In the genomic region with DNA sequence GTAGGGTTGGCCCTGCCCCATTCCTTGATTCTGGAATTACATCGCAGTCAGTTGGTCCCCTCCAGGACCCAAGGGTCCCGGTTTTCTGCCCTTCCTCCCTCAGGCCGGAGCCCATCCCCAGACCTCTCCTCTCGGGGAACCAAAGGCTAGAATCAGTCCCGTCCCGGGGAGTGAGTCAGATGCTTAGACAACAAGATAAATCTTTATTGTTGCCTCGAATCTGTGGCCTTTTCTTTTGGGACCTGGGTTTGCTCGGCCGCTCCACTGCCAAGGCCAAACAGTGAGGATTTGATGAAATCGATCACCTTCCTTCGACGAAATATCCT, we compare ENCODE assay signal across 18 cellular contexts. TPM values are rescaled to one million over a fixed set of nuclear protein-coding genes. Genes with fewer than 3 reads are reported as not detected.
DNase-seq lines count a peak whose midpoint lies in the region; ATAC-seq, FAIRE-seq and TF ChIP-seq lines count a peak whose summit lies in the region.
"Had no signal": no experiment of that assay in that cellular context is flagged by ENCODE, and none has a peak within 500 bp of the region (broad histone marks: within the 10 kb centered on the region; RNA-seq: fewer than 3 reads in every experiment).

No MANE protein-coding gene starts in this region.

- H3K36me3 Mint-ChIP-seq in T-helper 17 cell (ENCODE audit: low read depth), result no peaks in the 10 kb centered on the region

- DNase-seq in T-helper 17 cell, result no peak
- no peak for DNase-seq in keratinocyte (ENCODE audit: low read depth, low spot score)
- DNase-seq in gastrocnemius medialis, result no peak
- no peak for DNase-seq in RPMI8226
- DNase-seq in COLO829 (ENCODE audit: low spot score), result no peak
- no peak for DNase-seq in osteoblast (ENCODE audit: insufficient read length, low spot score, missing footprints)
- DNase-seq: activated CD8-positive, alpha-beta T cell treated with anti-CD3 and anti-CD28 coated beads for 36 hours; activated effector memory CD4-positive, alpha-beta T cell treated with Interleukin-2 at 50 U/mL for 16 hours; DMS79; effector memory CD8-positive, alpha-beta T cell; MG63; NK-92 treated with Interleukin-12 subunit alpha and Interleukin-12 subunit beta, amount 100 ng/mL, for 24 hours had no signal

- no peaks in the 10 kb centered on the region for H3K9me1 ChIP-seq in keratinocyte (ENCODE audit: control insufficient read depth, extremely low read depth, insufficient read depth, low read length)

- H4K20me1 ChIP-seq in BLaER1 treated with 17β-estradiol and CSF1 and Interleukin-3, amounts not matched to agents 10 nM and 100 nM, result peaks cover 0 to 22% (median 3%) of the 10 kb centered on the region in 11 experiments; a peak in 8 of 22 replicates
- no peaks in the 10 kb centered on the region for H4K20me1 ChIP-seq in keratinocyte (ENCODE audit: control insufficient read depth, extremely low read depth, insufficient read depth, low read length)
- no peaks in the 10 kb centered on the region for H4K20me1 ChIP-seq in osteoblast (ENCODE audit: insufficient read depth, low read length)

- H3K27me3 Mint-ChIP-seq in T-helper 17 cell, result no peaks in the 10 kb centered on the region

- H3K9me3 ChIP-seq in BLaER1 treated with 17β-estradiol and CSF1 and Interleukin-3, amounts not matched to agents 10 nM and 100 nM (replicated peaks in 1 of 11), result no peaks in the 10 kb centered on the region
- H3K9me3 ChIP-seq in T-helper 17 cell (ENCODE audit: control insufficient read depth, low read length, poor library complexity, severe bottlenecking) (no peaks in the 10 kb centered on the region), keratinocyte (ENCODE audit: control insufficient read depth, low read depth, low read length) (no peaks in the 10 kb centered on the region), gastrocnemius medialis (no peaks in the 10 kb centered on the region), osteoblast (ENCODE audit: low read depth, low read length) (no peaks in the 10 kb centered on the region)
- H3K9me3 ChIP-seq: MG63 had no signal

- in situ Hi-C loops in gastrocnemius medialis (cut with MboI; ENCODE audit: low sequenced_read_pairs in 4 of 4), result loop anchor here in 2 of 4 donors (10.0 to 25.0 kb wide), 2 partner anchors 96 to 103 kb away; a partner anchor contains a TSS

- H3K4me1 Mint-ChIP-seq in T-helper 17 cell, result peaks cover 15% of the 10 kb centered on the region

- no peak for TF ChIP-seq POLR2A in gastrocnemius medialis (IDR thresholded peaks at IDR 0.05)

- H3K9ac ChIP-seq in BLaER1 treated with 17β-estradiol and CSF1 and Interleukin-3, amounts not matched to agents 10 nM and 100 nM, result peak overlapping the region; percentile 75 to 98 (median 85); a peak in 21 of 22 replicates
- H3K9ac ChIP-seq in keratinocyte (ENCODE audit: control insufficient read depth, extremely low read depth, insufficient read depth, low read length), result no peak overlapping the region

- no peak for ATAC-seq in T-helper 17 cell
- no peak for ATAC-seq in gastrocnemius medialis
- ATAC-seq in GM21381 (IDR thresholded peaks at IDR 0.05; ENCODE audit: unreplicated experiment), result no peak
- ATAC-seq: activated CD8-positive, alpha-beta T cell treated with anti-CD3 and anti-CD28 coated beads for 36 hours; effector memory CD8-positive, alpha-beta T cell had no signal

- H3K27me3 ChIP-seq in BLaER1 treated with 17β-estradiol and CSF1 and Interleukin-3, amounts not matched to agents 10 nM and 100 nM, result no peaks in the 10 kb centered on the region
- H3K27me3 ChIP-seq in keratinocyte (ENCODE audit: control insufficient read depth, extremely low read depth, insufficient read depth, low read length) (no peaks in the 10 kb centered on the region), gastrocnemius medialis (no peaks in the 10 kb centered on the region), osteoblast (ENCODE audit: insufficient read depth, low read length) (peaks cover 17% of the 10 kb centered on the region)
- H3K27me3 ChIP-seq: MG63 had no signal

- H3K27ac Mint-ChIP-seq in T-helper 17 cell, result no peak overlapping the region
- H3K27ac Mint-ChIP-seq: activated CD8-positive, alpha-beta T cell treated with anti-CD3 and anti-CD28 coated beads for 36 hours; effector memory CD8-positive, alpha-beta T cell had no signal

- H3K4me2 ChIP-seq in BLaER1 treated with 17β-estradiol and CSF1 and Interleukin-3, amounts not matched to agents 10 nM and 100 nM, result peak overlapping the region; percentile 98 to 100 (median 100)
- H3K4me2 ChIP-seq in keratinocyte (ENCODE audit: control insufficient read depth, extremely low read depth, insufficient read depth, low read depth, low read length) (peak overlapping the region; percentile 67), osteoblast (ENCODE audit: insufficient read depth, low read length) (no peak overlapping the region)

- no peak for FAIRE-seq in keratinocyte (lab: Jason Lieb, UNC)
- FAIRE-seq: frontal cortex, islet of Langerhans, TTC549 had no signal

- dilution Hi-C loops in keratinocyte (cut with MboI; ENCODE audit: extremely low pct_ligation_motif_present, low sequenced_read_pairs), result no loop called here

- peak overlapping the region; percentile 67 to 86 (median 82) for H3K4me3 ChIP-seq in BLaER1 treated with 17β-estradiol and CSF1 and Interleukin-3, amounts not matched to agents 10 nM and 100 nM
- H3K4me3 ChIP-seq in keratinocyte (ENCODE audit: control insufficient read depth in 2 of 3, extremely low read depth in 1 of 3, insufficient read depth in 2 of 3, low read depth in 1 of 3, low read length in 3 of 3) (no peak overlapping the region), gastrocnemius medialis (peak overlapping the region; percentile 7 to 75 (median 54)), osteoblast (ENCODE audit: insufficient read depth, low read length) (no peak overlapping the region)
- H3K4me3 ChIP-seq: MG63 had no signal

- no peak for TF ChIP-seq CTCF in keratinocyte (optimal IDR thresholded peaks at IDR 0.05 in 1 of 3, IDR thresholded peaks at IDR 0.05 in 1 of 3, conservative IDR thresholded peaks at IDR 0.05 in 1 of 3; ENCODE audit: extremely low read depth in 1 of 3, insufficient read depth in 2 of 3, low read length in 3 of 3)
- TF ChIP-seq CTCF in gastrocnemius medialis (IDR thresholded peaks at IDR 0.05 in 4 of 5, conservative IDR thresholded peaks at IDR 0.05 in 1 of 5), result no peak
- no peak for TF ChIP-seq CTCF in osteoblast (IDR thresholded peaks at IDR 0.05; ENCODE audit: extremely low read depth, low read depth, low read length)

- peaks cover 0 to 34% (median 8%) of the 10 kb centered on the region in 11 experiments; a peak in 13 of 22 replicates for H3K36me3 ChIP-seq in BLaER1 treated with 17β-estradiol and CSF1 and Interleukin-3, amounts not matched to agents 10 nM and 100 nM
- H3K36me3 ChIP-seq in keratinocyte (ENCODE audit: control insufficient read depth in 2 of 2, extremely low read depth in 1 of 2, insufficient read depth in 2 of 2, low read length in 2 of 2) (no peaks in the 10 kb centered on the region), gastrocnemius medialis (no peaks in the 10 kb centered on the region), osteoblast (ENCODE audit: insufficient read depth, low read length) (no peaks in the 10 kb centered on the region)
- H3K36me3 ChIP-seq: MG63 had no signal

- intact Hi-C loops in gastrocnemius medialis (cut with DNase I; ENCODE audit: low total_unique reads), result loop anchor here (5.0 kb wide), 1 partner anchor 97 kb away; a partner anchor contains a TSS

- H3K79me2 ChIP-seq in keratinocyte (ENCODE audit: control insufficient read depth, insufficient read depth, low read length) (no peaks in the 10 kb centered on the region), osteoblast (ENCODE audit: insufficient read depth, low read length) (no peaks in the 10 kb centered on the region)

- H2AFZ ChIP-seq in keratinocyte (ENCODE audit: control insufficient read depth, low read length) (no peak overlapping the region), osteoblast (ENCODE audit: low read length) (no peak overlapping the region)

- H3K4me3 Mint-ChIP-seq in T-helper 17 cell, result peak overlapping the region; percentile 41

- peaks cover 34 to 59% (median 46%) of the 10 kb centered on the region in 10 experiments for H3K4me1 ChIP-seq in BLaER1 treated with 17β-estradiol and CSF1 and Interleukin-3, amounts not matched to agents 10 nM and 100 nM
- H3K4me1 ChIP-seq in keratinocyte (ENCODE audit: control insufficient read depth, extremely low read depth, insufficient read depth, low read length) (peaks cover 16% of the 10 kb centered on the region), gastrocnemius medialis (peaks cover 3 to 16% of the 10 kb centered on the region in 2 donors), osteoblast (ENCODE audit: insufficient read depth, low read length) (no peaks in the 10 kb centered on the region)

- peak overlapping the region; percentile 40 to 98 (median 86); a peak in 20 of 22 replicates for H3K27ac ChIP-seq in BLaER1 treated with 17β-estradiol and CSF1 and Interleukin-3, amounts not matched to agents 10 nM and 100 nM
- no peak overlapping the region for H3K27ac ChIP-seq in keratinocyte (ENCODE audit: control insufficient read depth, insufficient read depth, low read length)
- H3K27ac ChIP-seq in gastrocnemius medialis, result peak overlapping the region; percentile 79 to 88 (median 86)
- H3K27ac ChIP-seq in osteoblast (ENCODE audit: low read depth, low read length), result no peak overlapping the region

RNA-seq across cellular contexts. Expression of a gene that starts 0.3 kb away (rescaled TPM):
- total RNA-seq in T-helper 17 cell (under 1 TPM; 0.10 to 0.12 TPM), gastrocnemius medialis (1 to 10 TPM; 3.4 to 8.1 (median 6.3) TPM), osteoblast (2.1 and 3.6 TPM in 2 replicates)
- polyA plus RNA-seq in keratinocyte, result 2.2 to 4.8 TPM (median 2.3 TPM) in 3 replicates
- polyA plus RNA-seq in keratinocyte (2011; ENCODE audit: low read depth), result 0.84 TPM
- 1.5 and 3.1 TPM in 2 replicates for polyA plus RNA-seq in keratinocyte (2011; cell fraction: cytosol; rRNA removed)
- polyA plus RNA-seq in keratinocyte (2011; cell fraction: nucleus; rRNA removed), result 4.1 and 5.3 TPM in 2 replicates
- polyA plus RNA-seq in keratinocyte (2012; ENCODE audit: low replicate concordance), result 2.1 and 4.4 TPM in 2 replicates
- polyA minus RNA-seq in keratinocyte, result 1.6 to 4.1 TPM (median 1.8 TPM) in 3 replicates
- polyA minus RNA-seq in keratinocyte (2011; cell fraction: cytosol; rRNA and poly(A)+ RNA removed), result 3.6 TPM
- polyA minus RNA-seq in keratinocyte (2011; cell fraction: nucleus; rRNA and poly(A)+ RNA removed), result 1.1 and 1.2 TPM in 2 replicates

RNA-seq across cellular contexts. Expression of a gene that starts 6.0 kb away (rescaled TPM):
- not detected for total RNA-seq in T-helper 17 cell
- polyA plus RNA-seq in keratinocyte, result 0.28 to 0.75 TPM (median 0.63 TPM) in 3 replicates
- not detected for polyA plus RNA-seq in keratinocyte (2011; ENCODE audit: low read depth)
- polyA plus RNA-seq in keratinocyte (2011; cell fraction: cytosol; rRNA removed), result 0.07 TPM in 1 of 2 replicates, not detected in the other
- polyA plus RNA-seq in keratinocyte (2011; cell fraction: nucleus; rRNA removed), result 5.4 and 5.8 TPM in 2 replicates
- polyA plus RNA-seq in keratinocyte (2012; ENCODE audit: low replicate concordance), result 0.44 and 0.63 TPM in 2 replicates
- 0.13 to 0.42 TPM (median 0.26 TPM) in 3 replicates for polyA minus RNA-seq in keratinocyte
- polyA minus RNA-seq in keratinocyte (2011; cell fraction: cytosol; rRNA and poly(A)+ RNA removed), result not detected
- 1.7 and 1.9 TPM in 2 replicates for polyA minus RNA-seq in keratinocyte (2011; cell fraction: nucleus; rRNA and poly(A)+ RNA removed)
- 1 to 10 TPM in 1 of 4 donors, not detected in 3; 2.1 TPM for total RNA-seq in gastrocnemius medialis
- not detected in 2 replicates for total RNA-seq in osteoblast
- total RNA-seq: activated CD8-positive, alpha-beta T cell treated with anti-CD3 and anti-CD28 coated beads for 36 hours; frontal cortex; SK-MEL-5 had no signal

RNA-seq across cellular contexts. Expression of a gene that starts 11.8 kb away (rescaled TPM):
- total RNA-seq in T-helper 17 cell, result under 1 TPM; 0.07 to 0.16 TPM
- 3.2 to 5.3 TPM (median 3.7 TPM) in 3 replicates for polyA plus RNA-seq in keratinocyte
- 0.51 TPM for polyA plus RNA-seq in keratinocyte (2011; ENCODE audit: low read depth)
- 2.0 and 2.6 TPM in 2 replicates for polyA plus RNA-seq in keratinocyte (2011; cell fraction: cytosol; rRNA removed)
- 7.1 and 7.4 TPM in 2 replicates for polyA plus RNA-seq in keratinocyte (2011; cell fraction: nucleus; rRNA removed)
- 2.1 and 3.3 TPM in 2 replicates for polyA plus RNA-seq in keratinocyte (2012; ENCODE audit: low replicate concordance)
- 3.1 to 6.1 TPM (median 4.9 TPM) in 3 replicates for polyA minus RNA-seq in keratinocyte
- polyA minus RNA-seq in keratinocyte (2011; cell fraction: cytosol; rRNA and poly(A)+ RNA removed), result 4.2 TPM
- 6.8 and 7.3 TPM in 2 replicates for polyA minus RNA-seq in keratinocyte (2011; cell fraction: nucleus; rRNA and poly(A)+ RNA removed)
- 1 to 10 TPM in 2 of 4 donors, under 1 TPM in 2; 0.61 to 1.3 (median 0.98) TPM for total RNA-seq in gastrocnemius medialis
- under 0.01 TPM in 1 of 2 replicates, not detected in the other for total RNA-seq in osteoblast

RNA-seq across cellular contexts. Expression of a gene that starts 14.7 kb away (rescaled TPM):
- not detected for total RNA-seq in T-helper 17 cell
- not detected in 3 replicates for polyA plus RNA-seq in keratinocyte
- polyA plus RNA-seq in keratinocyte (2011; ENCODE audit: low read depth), result not detected
- not detected in 2 replicates for polyA plus RNA-seq in keratinocyte (2011; cell fraction: cytosol; rRNA removed)
- polyA plus RNA-seq in keratinocyte (2011; cell fraction: nucleus; rRNA removed), result not detected in 2 replicates
- not detected in 2 replicates for polyA plus RNA-seq in keratinocyte (2012; ENCODE audit: low replicate concordance)
- polyA minus RNA-seq in keratinocyte, result not detected in 3 replicates
- polyA minus RNA-seq in keratinocyte (2011; cell fraction: cytosol; rRNA and poly(A)+ RNA removed), result not detected
- polyA minus RNA-seq in keratinocyte (2011; cell fraction: nucleus; rRNA and poly(A)+ RNA removed), result not detected in 2 replicates
- not detected for total RNA-seq in gastrocnemius medialis
- total RNA-seq in osteoblast, result not detected in 2 replicates
- total RNA-seq: activated CD8-positive, alpha-beta T cell treated with anti-CD3 and anti-CD28 coated beads for 36 hours; frontal cortex; SK-MEL-5 had no signal

RNA-seq across cellular contexts. Expression of a gene that starts 21.1 kb away (rescaled TPM):
- total RNA-seq in T-helper 17 cell (under 1 TPM; 0.42 to 0.60 TPM), gastrocnemius medialis (10 to 100 TPM in 1 of 4 donors, 1 to 10 TPM in 3; 3.4 to 10.8 (median 5.4) TPM), osteoblast (0.36 and 0.59 TPM in 2 replicates)
- 0.35 to 0.39 TPM (median 0.37 TPM) in 3 replicates for polyA plus RNA-seq in keratinocyte
- not detected for polyA plus RNA-seq in keratinocyte (2011; ENCODE audit: low read depth)
- 0.23 and 0.35 TPM in 2 replicates for polyA plus RNA-seq in keratinocyte (2011; cell fraction: cytosol; rRNA removed)
- 0.39 and 0.87 TPM in 2 replicates for polyA plus RNA-seq in keratinocyte (2011; cell fraction: nucleus; rRNA removed)
- polyA plus RNA-seq in keratinocyte (2012; ENCODE audit: low replicate concordance), result 0.18 and 0.55 TPM in 2 replicates
- 0.48 to 1.2 TPM (median 0.66 TPM) in 3 replicates for polyA minus RNA-seq in keratinocyte
- not detected for polyA minus RNA-seq in keratinocyte (2011; cell fraction: cytosol; rRNA and poly(A)+ RNA removed)
- polyA minus RNA-seq in keratinocyte (2011; cell fraction: nucleus; rRNA and poly(A)+ RNA removed), result 0.21 TPM in 1 of 2 replicates, not detected in the other

Comparison
In these comparisons a context has a peak if more than half of its experiments do, and no peak if none do; other contexts are left out.
1. H3K27ac ChIP-seq: peak in BLaER1 treated with 17β-estradiol and CSF1 and Interleukin-3, amounts not matched to agents 10 nM and 100 nM (11 of 11) and gastrocnemius medialis (4 of 4); none in keratinocyte (single experiment) and osteoblast (single experiment).
2. H3K4me3 ChIP-seq: peak in BLaER1 treated with 17β-estradiol and CSF1 and Interleukin-3, amounts not matched to agents 10 nM and 100 nM (10 of 10) and gastrocnemius medialis (4 of 4); none in keratinocyte (0 of 3) and osteoblast (single experiment).